14 cellular contexts compared by ENCODE assay signal in the genomic region with DNA sequence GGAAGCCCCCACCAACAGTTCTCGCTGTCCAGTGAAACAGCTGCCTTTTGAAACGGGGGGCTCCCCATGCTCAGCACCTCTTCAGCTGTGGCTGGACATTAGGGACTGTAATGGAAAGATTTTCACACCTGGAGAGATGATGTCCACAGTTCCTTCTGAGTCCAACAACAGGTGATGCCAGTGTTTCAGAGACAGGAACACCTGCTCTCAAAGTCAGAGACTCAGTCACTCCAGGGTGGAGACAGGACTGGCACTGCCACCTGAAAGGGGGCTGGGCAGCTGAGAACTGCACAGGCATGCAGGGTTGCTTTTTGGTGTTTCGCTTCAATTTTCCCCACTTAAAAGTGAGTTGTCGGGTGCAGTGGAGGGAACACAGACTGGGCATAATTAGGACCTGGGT.
DNase-seq lines count a peak whose midpoint lies in the region; ATAC-seq, FAIRE-seq and TF ChIP-seq lines count a peak whose summit lies in the region.
"Had no signal": no experiment of that assay in that cellular context is flagged by ENCODE, and none has a peak within 500 bp of the region (broad histone marks: within the 10 kb centered on the region; RNA-seq: fewer than 3 reads in every experiment).

No MANE protein-coding gene starts in this region.

- dilution Hi-C loops in mammary epithelial cell (cut with HindIII; ENCODE audit: low sequenced_read_pairs), result no loop called here

- TF ChIP-seq POLR2A in breast epithelium (IDR thresholded peaks at IDR 0.05) (no peak), esophagus muscularis mucosa (IDR thresholded peaks at IDR 0.05; ENCODE audit: low read depth) (no peak)

- no peak for TF ChIP-seq EP300 in esophagus muscularis mucosa (IDR thresholded peaks at IDR 0.05)

- H3K9me3 ChIP-seq in breast epithelium, result no peaks in the 10 kb centered on the region
- H3K9me3 ChIP-seq in mammary epithelial cell (replicated peaks; ENCODE audit: insufficient read depth, low read length), result no peaks in the 10 kb centered on the region
- no peaks in the 10 kb centered on the region for H3K9me3 ChIP-seq in esophagus muscularis mucosa
- no peaks in the 10 kb centered on the region for H3K9me3 ChIP-seq in pancreas
- no peaks in the 10 kb centered on the region for H3K9me3 ChIP-seq in upper lobe of right lung

- H3K79me2 ChIP-seq in mammary epithelial cell (ENCODE audit: insufficient read depth, low read length), result peaks cover 83% of the 10 kb centered on the region

- no peak overlapping the region for H3K4me3 ChIP-seq in breast epithelium
- H3K4me3 ChIP-seq in mammary epithelial cell (replicated peaks in 1 of 3; ENCODE audit: insufficient read depth in 1 of 3, low read depth in 2 of 3, low read length in 3 of 3), result no peak overlapping the region
- H3K4me3 ChIP-seq in esophagus muscularis mucosa, result no peak overlapping the region
- no peak overlapping the region for H3K4me3 ChIP-seq in pancreas
- H3K4me3 ChIP-seq in upper lobe of right lung, result no peak overlapping the region

- peak overlapping the region; percentile 0 to 39 for H3K27ac ChIP-seq in breast epithelium
- no peak overlapping the region for H3K27ac ChIP-seq in mammary epithelial cell (ENCODE audit: insufficient read depth, low read depth, low read length)
- H3K27ac ChIP-seq in esophagus muscularis mucosa (replicated peaks in 1 of 4), result peak overlapping the region; percentile 75 to 83 (median 78)
- peak overlapping the region in 2 of 4 donors; percentile 37 to 41 for H3K27ac ChIP-seq in pancreas
- H3K27ac ChIP-seq in upper lobe of right lung, result peak overlapping the region; percentile 59

- TF ChIP-seq CTCF in breast epithelium (IDR thresholded peaks at IDR 0.05), result no peak
- no peak for TF ChIP-seq CTCF in mammary epithelial cell (conservative IDR thresholded peaks at IDR 0.05 in 1 of 2, IDR thresholded peaks at IDR 0.05 in 1 of 2; ENCODE audit: extremely low read depth in 1 of 2, insufficient read depth in 1 of 2, low read depth in 1 of 2, low read length in 2 of 2)
- TF ChIP-seq CTCF in esophagus muscularis mucosa (IDR thresholded peaks at IDR 0.05), result no peak
- no peak for TF ChIP-seq CTCF in pancreas (IDR thresholded peaks at IDR 0.05)
- TF ChIP-seq CTCF in upper lobe of right lung (IDR thresholded peaks at IDR 0.05), result no peak

- H4K20me1 ChIP-seq in mammary epithelial cell (ENCODE audit: insufficient read depth, low read length), result peaks cover 4% of the 10 kb centered on the region

- no peak for FAIRE-seq in pancreas (lab: Jason Lieb, UNC)

- in situ Hi-C loops in mammary epithelial cell (cut with MboI; ENCODE audit: low sequenced_read_pairs in 2 of 2), result no loop called here

- intact Hi-C loops in breast epithelium (cut with DNase I; ENCODE audit: low total_unique reads) (no loop called here), mammary epithelial cell (cut with micrococcal nuclease) (no loop called here), esophagus muscularis mucosa (cut with DNase I) (loop anchor here (5.0 kb wide), 1 partner anchor 85 kb away; no protein-coding TSS in a partner anchor), pancreas (cut with DNase I) (no loop called here), upper lobe of right lung (cut with DNase I) (no loop called here)

- H3K4me2 ChIP-seq in mammary epithelial cell (ENCODE audit: insufficient read depth, low read depth, low read length), result no peak overlapping the region

- H3K36me3 ChIP-seq in breast epithelium (no peaks in the 10 kb centered on the region), mammary epithelial cell (ENCODE audit: insufficient read depth, low read length) (no peaks in the 10 kb centered on the region), esophagus muscularis mucosa (peaks cover 0 to 7% (median 0%) of the 10 kb centered on the region in 4 donors), pancreas (no peaks in the 10 kb centered on the region), upper lobe of right lung (no peaks in the 10 kb centered on the region)

- no peak overlapping the region for H2AFZ ChIP-seq in mammary epithelial cell (ENCODE audit: low read depth, low read length)

- 94% methylated on average over 2 of the region's 4 CpGs for WGBS in mammary epithelial cell (ENCODE audit: low coverage, missing lambda C conversion rate)
- WGBS in esophagus muscularis mucosa, result 85% methylated on average over 2 of the region's 4 CpGs
- 81% methylated on average over 4 of the region's 4 CpGs for WGBS in pancreas, 2 donors

- H3K27me3 ChIP-seq in breast epithelium, result no peaks in the 10 kb centered on the region
- H3K27me3 ChIP-seq in mammary epithelial cell (ENCODE audit: insufficient read depth, low read length), result no peaks in the 10 kb centered on the region
- H3K27me3 ChIP-seq in esophagus muscularis mucosa, result no peaks in the 10 kb centered on the region
- H3K27me3 ChIP-seq in pancreas, result no peaks in the 10 kb centered on the region
- H3K27me3 ChIP-seq in upper lobe of right lung, result no peaks in the 10 kb centered on the region

- H3K4me1 ChIP-seq in breast epithelium, result no peaks in the 10 kb centered on the region
- H3K4me1 ChIP-seq in mammary epithelial cell (ENCODE audit: insufficient read depth, low read length), result no peaks in the 10 kb centered on the region
- peaks cover 25 to 79% (median 71%) of the 10 kb centered on the region in 4 donors for H3K4me1 ChIP-seq in esophagus muscularis mucosa
- peaks cover 0 to 17% (median 0%) of the 10 kb centered on the region in 3 donors for H3K4me1 ChIP-seq in pancreas
- H3K4me1 ChIP-seq in upper lobe of right lung, result peaks cover 25% of the 10 kb centered on the region

- DNase-seq in breast epithelium (ENCODE audit: low spot score in 2 of 2) (no peak), mammary epithelial cell (no peak), esophagus muscularis mucosa (ENCODE audit: extremely low spot score) (peak; percentile 60), pancreas (peak in 1 of 6 donors; percentile 6), upper lobe of right lung (no peak), SW480 (ENCODE audit: low spot score) (no peak), A172 (ENCODE audit: low spot score) (no peak)
- DNase-seq in activated CD8-positive, alpha-beta memory T cell treated with anti-CD3 and anti-CD28 coated beads, Interleukin-2, amount 50 U/mL, for 4 hours, result no peak
- DNase-seq: ACHN; activated CD8-positive, alpha-beta T cell treated with anti-CD3 and anti-CD28 coated beads, Interleukin-2, amount 10 ng/mL, durations not matched to agents 7 days and 5 days; CD8-positive, alpha-beta T cell; NCI-H146; NCI-H446 had no signal

- ATAC-seq in pancreas (peak in 3 of 4 donors; percentile 35 to 43 (median 37)), upper lobe of right lung (no peak)
- ATAC-seq: activated CD8-positive, alpha-beta T cell treated with anti-CD3 and anti-CD28 coated beads, Interleukin-2, amount 10 ng/mL, durations not matched to agents 7 days and 5 days; CD8-positive, alpha-beta T cell; SK-N-SH treated with all-trans-retinoic acid at 6 μM for 48 hours had no signal

- H3K9ac ChIP-seq in mammary epithelial cell (ENCODE audit: insufficient read depth, low read length), result no peak overlapping the region

- BruUV-seq in mammary epithelial cell (replicated peaks; lab: Mats Ljungman, UMichigan), result no TSS peak

- CTCF ChIA-PET in mammary epithelial cell (lab: Charles Lee; ENCODE audit: low non-redundant PET), result no interaction called here
